ENCODE assay signal across 16 cellular contexts in genomic region chr10:53469383-53469782, GRCh38.
DNase-seq lines count a peak whose midpoint lies in the region; ATAC-seq, FAIRE-seq and TF ChIP-seq lines count a peak whose summit lies in the region.
"Had no signal": no experiment of that assay in that cellular context is flagged by ENCODE, and none has a peak within 500 bp of the region (broad histone marks: within the 10 kb centered on the region; RNA-seq: fewer than 3 reads in every experiment).

No MANE protein-coding gene starts in this region.

- H3K27me3 ChIP-seq in right lobe of liver = no peaks in the 10 kb centered on the region
- H3K27me3 ChIP-seq in HepG2 (ENCODE audit: control insufficient read depth in 1 of 2, insufficient read depth in 2 of 2, low read length in 2 of 2) = no peaks in the 10 kb centered on the region
- no peaks in the 10 kb centered on the region for H3K27me3 ChIP-seq in trophoblast cell (ENCODE audit: insufficient read depth, low read length)
- H3K27me3 ChIP-seq: BLaER1 treated with 17β-estradiol and CSF1 and Interleukin-3, amounts not matched to agents 10 nM and 100 nM had no signal

- H3K9me3 ChIP-seq in right lobe of liver = no peaks in the 10 kb centered on the region
- H3K9me3 ChIP-seq in HepG2 (ENCODE audit: low read length) = no peaks in the 10 kb centered on the region
- no peaks in the 10 kb centered on the region for H3K9me3 ChIP-seq in trophoblast cell (ENCODE audit: insufficient read depth, low read depth, low read length)
- H3K9me3 ChIP-seq: BLaER1 treated with 17β-estradiol and CSF1 and Interleukin-3, amounts not matched to agents 10 nM and 100 nM had no signal

- no TSS peak for BruUV-seq in HepG2 (replicated peaks; lab: Mats Ljungman, UMichigan)

- H3K18ac ChIP-seq in trophoblast cell (ENCODE audit: low read length) = no peak overlapping the region

- no peak overlapping the region for H4K12ac ChIP-seq in trophoblast cell (ENCODE audit: low read depth, low read length)

- intact Hi-C loops in right lobe of liver (cut with DNase I) (no loop called here), HepG2 (cut with micrococcal nuclease; ENCODE audit: unreplicated experiment) (no loop called here), posterior cingulate gyrus (cut with DNase I) (no loop called here)

- no peak overlapping the region for H2AK5ac ChIP-seq in trophoblast cell (ENCODE audit: low read length)

- ATAC-seq in right lobe of liver (peak; percentile 68 to 75 (median 70)), HepG2 (no peak), HG03342 (IDR thresholded peaks at IDR 0.05; ENCODE audit: unreplicated experiment) (no peak)
- ATAC-seq: CD8-positive, alpha-beta T cell; HCT116 had no signal

- DNase-seq in right lobe of liver (no peak), HepG2 (ENCODE audit: low spot score) (no peak), NCI-H146 (lab: John Stamatoyannopoulos, UW) (peak; percentile 64), NCI-H748 (lab: John Stamatoyannopoulos, UW; ENCODE audit: unreplicated experiment) (peak; percentile 28), posterior cingulate gyrus (no peak), trophoblast cell (no peak)
- DNase-seq: Calu3; CD8-positive, alpha-beta T cell; HFFc6 had no signal

- no peak overlapping the region for H3K9ac ChIP-seq in HepG2 (ENCODE audit: insufficient read depth, low read depth, low read length)
- no peak overlapping the region for H3K9ac ChIP-seq in trophoblast cell (ENCODE audit: low read length)
- H3K9ac ChIP-seq: BLaER1 treated with 17β-estradiol and CSF1 and Interleukin-3, amounts not matched to agents 10 nM and 100 nM had no signal

- H3K79me2 ChIP-seq in HepG2 (ENCODE audit: insufficient read depth, low read length) = no peaks in the 10 kb centered on the region
- no peaks in the 10 kb centered on the region for H3K79me2 ChIP-seq in trophoblast cell (ENCODE audit: control insufficient read depth, insufficient read depth, low read length, poor library complexity)

- no peak overlapping the region for H4K91ac ChIP-seq in trophoblast cell (ENCODE audit: low read depth, low read length)

- H3K14ac ChIP-seq in trophoblast cell (ENCODE audit: low read length) = no peak overlapping the region

- CTCF ChIA-PET in HepG2 (lab: Yijun Ruan, JAX; ENCODE audit: low intra/inter-chr PET ratio, low total read pairs) = no interaction called here

- no peak overlapping the region for H2BK12ac ChIP-seq in trophoblast cell (ENCODE audit: low read length)

- no peaks in the 10 kb centered on the region for H3K79me1 ChIP-seq in trophoblast cell (ENCODE audit: low read length)

- no peak for TF ChIP-seq RAD21 in HepG2 (CRISPR knock-in tag; IDR thresholded peaks at IDR 0.05)

- in situ Hi-C loops in HepG2 (cut with HindIII; ENCODE audit: extremely low pct_ligation_motif_present, low pct_unique_long_range_greater_than_20kb) = no loop called here

- H3K4me2 ChIP-seq in HepG2 (ENCODE audit: low read depth, low read length) (no peak overlapping the region), trophoblast cell (ENCODE audit: low read length) (no peak overlapping the region)
- H3K4me2 ChIP-seq: BLaER1 treated with 17β-estradiol and CSF1 and Interleukin-3, amounts not matched to agents 10 nM and 100 nM had no signal

- H3K4me1 ChIP-seq in right lobe of liver (peaks cover 0 to 6% (median 0%) of the 10 kb centered on the region in 4 donors), HepG2 (ENCODE audit: insufficient read depth, low read length) (no peaks in the 10 kb centered on the region), trophoblast cell (ENCODE audit: control insufficient read depth in 1 of 2, insufficient read depth in 2 of 2, low read length in 2 of 2) (no peaks in the 10 kb centered on the region)
- H3K4me1 ChIP-seq: BLaER1 treated with 17β-estradiol and CSF1 and Interleukin-3, amounts not matched to agents 10 nM and 100 nM had no signal

- H4K20me1 ChIP-seq in HepG2 (ENCODE audit: insufficient read depth, low read length) = no peaks in the 10 kb centered on the region
- H4K20me1 ChIP-seq: BLaER1 treated with 17β-estradiol and CSF1 and Interleukin-3, amounts not matched to agents 10 nM and 100 nM had no signal

- H3K36me3 ChIP-seq in right lobe of liver = no peaks in the 10 kb centered on the region
- H3K36me3 ChIP-seq in HepG2 (replicated peaks in 1 of 2; ENCODE audit: control insufficient read depth in 1 of 2, insufficient read depth in 2 of 2, low read length in 2 of 2) = no peaks in the 10 kb centered on the region
- H3K36me3 ChIP-seq in trophoblast cell (ENCODE audit: control insufficient read depth in 1 of 2, insufficient read depth in 2 of 2, low read length in 2 of 2) = no peaks in the 10 kb centered on the region
- H3K36me3 ChIP-seq: BLaER1 treated with 17β-estradiol and CSF1 and Interleukin-3, amounts not matched to agents 10 nM and 100 nM had no signal

- TF ChIP-seq EP300 in HepG2 (IDR thresholded peaks at IDR 0.05; ENCODE audit: low read depth in 2 of 2, low read length in 2 of 2) (no peak), HepG2 (CRISPR knock-in tag; IDR thresholded peaks at IDR 0.05; ENCODE audit: borderline replicate concordance) (no peak)

- TF ChIP-seq CTCF in right lobe of liver (IDR thresholded peaks at IDR 0.05) = no peak
- TF ChIP-seq CTCF in HepG2 (CRISPR knock-in tag; IDR thresholded peaks at IDR 0.05) = no peak

- H3K4ac ChIP-seq in trophoblast cell (ENCODE audit: low read depth, low read length) = no peak overlapping the region

- no peak overlapping the region for H2BK5ac ChIP-seq in trophoblast cell (ENCODE audit: low read depth, low read length, poor library complexity)

- H3K23ac ChIP-seq in trophoblast cell (ENCODE audit: low read length) = no peak overlapping the region

- no peak overlapping the region for H2BK120ac ChIP-seq in trophoblast cell (ENCODE audit: insufficient read depth, low read length, poor library complexity)

- POLR2A ChIA-PET in HepG2 (lab: Yijun Ruan, JAX) = no interaction called here

- TF ChIP-seq POLR2A in right lobe of liver (IDR thresholded peaks at IDR 0.05) = no peak
- TF ChIP-seq POLR2A in HepG2 (IDR thresholded peaks at IDR 0.05; ENCODE audit: insufficient read depth in 1 of 2, low read depth in 2 of 2, low read length in 2 of 2) = no peak

- no peak overlapping the region for H4K8ac ChIP-seq in trophoblast cell (ENCODE audit: low read depth, low read length)

- H3K4me3 ChIP-seq in right lobe of liver (no peak overlapping the region), HepG2 (replicated peaks in 1 of 3; ENCODE audit: insufficient read depth in 1 of 3, low read depth in 2 of 3, low read length in 3 of 3) (no peak overlapping the region), trophoblast cell (ENCODE audit: low read depth, low read length) (no peak overlapping the region)
- H3K4me3 ChIP-seq: BLaER1 treated with 17β-estradiol and CSF1 and Interleukin-3, amounts not matched to agents 10 nM and 100 nM had no signal

- no peak for FAIRE-seq in HepG2 (lab: Jason Lieb, UNC)
- FAIRE-seq: G401.6, GM12891, GM19239, H54 had no signal

- no peak overlapping the region for H2AFZ ChIP-seq in HepG2 (ENCODE audit: low read length)
- no peak overlapping the region for H2AFZ ChIP-seq in trophoblast cell (ENCODE audit: insufficient read depth, low read length, poor library complexity)

- WGBS in right lobe of liver (ENCODE audit: insufficient coverage, low coverage, low lambda C conversion rate, missing lambda C conversion rate) = 17% methylated on average over 2 of the region's 2 CpGs
- 3% methylated on average over 2 of the region's 2 CpGs for WGBS in HepG2 (ENCODE audit: low lambda C conversion rate)
- WGBS in trophoblast cell (ENCODE audit: extremely low coverage, insufficient coverage, insufficient read length) = no CpG with 5 or more reads among the region's 2 CpGs

- no peak overlapping the region for H3K27ac ChIP-seq in right lobe of liver
- no peak overlapping the region for H3K27ac ChIP-seq in HepG2 (ENCODE audit: extremely low read length, insufficient read depth, low read length)
- H3K27ac ChIP-seq in trophoblast cell (ENCODE audit: low read depth, low read length) = no peak overlapping the region
- H3K27ac ChIP-seq: BLaER1 treated with 17β-estradiol and CSF1 and Interleukin-3, amounts not matched to agents 10 nM and 100 nM had no signal

TF ChIP-seq in HepG2, 621 proteins besides CTCF, POLR2A, EP300 and RAD21:
- TF ChIP-seq NKX3-1 (CRISPR knock-in tag; IDR thresholded peaks at IDR 0.05) (no peak), ZNF296 (CRISPR knock-in tag; conservative IDR thresholded peaks at IDR 0.05) (no peak), REL (CRISPR knock-in tag; conservative IDR thresholded peaks at IDR 0.05) (no peak), ZNF543 (CRISPR knock-in tag; IDR thresholded peaks at IDR 0.05) (no peak), GPBP1L1 (CRISPR knock-in tag; IDR thresholded peaks at IDR 0.05) (no peak), ZKSCAN8 (CRISPR knock-in tag; IDR thresholded peaks at IDR 0.05; ENCODE audit: borderline replicate concordance) (no peak), SETDB1 (CRISPR knock-in tag; IDR thresholded peaks at IDR 0.05; ENCODE audit: borderline replicate concordance) (no peak), CEBPG (CRISPR knock-in tag; IDR thresholded peaks at IDR 0.05) (no peak), SCMH1 (CRISPR knock-in tag; IDR thresholded peaks at IDR 0.05; ENCODE audit: borderline replicate concordance) (no peak), SRSF4 (IDR thresholded peaks at IDR 0.05; ENCODE audit: low read depth, low read length, poor library complexity, severe bottlenecking) (no peak), TGIF2 (CRISPR knock-in tag; IDR thresholded peaks at IDR 0.05) (no peak), ZNF784 (CRISPR knock-in tag; IDR thresholded peaks at IDR 0.05; ENCODE audit: borderline replicate concordance) (no peak), MED13 (CRISPR knock-in tag; IDR thresholded peaks at IDR 0.05) (no peak), ZNF775 (CRISPR knock-in tag; IDR thresholded peaks at IDR 0.05; ENCODE audit: borderline replicate concordance) (no peak)

Comparison
In these comparisons a context has a peak if more than half of its experiments do, and no peak if none do; other contexts are left out.
1. ATAC-seq: peak in right lobe of liver (4 of 4); none in HepG2 (single experiment) and HG03342 (single experiment).
2. DNase-seq: peak in NCI-H146 (single experiment) and NCI-H748 (single experiment); none in right lobe of liver (0 of 3), HepG2 (single experiment), posterior cingulate gyrus (0 of 10) and trophoblast cell (0 of 2).